1 cellular context compared by ENCODE assay signal in the genomic region with DNA sequence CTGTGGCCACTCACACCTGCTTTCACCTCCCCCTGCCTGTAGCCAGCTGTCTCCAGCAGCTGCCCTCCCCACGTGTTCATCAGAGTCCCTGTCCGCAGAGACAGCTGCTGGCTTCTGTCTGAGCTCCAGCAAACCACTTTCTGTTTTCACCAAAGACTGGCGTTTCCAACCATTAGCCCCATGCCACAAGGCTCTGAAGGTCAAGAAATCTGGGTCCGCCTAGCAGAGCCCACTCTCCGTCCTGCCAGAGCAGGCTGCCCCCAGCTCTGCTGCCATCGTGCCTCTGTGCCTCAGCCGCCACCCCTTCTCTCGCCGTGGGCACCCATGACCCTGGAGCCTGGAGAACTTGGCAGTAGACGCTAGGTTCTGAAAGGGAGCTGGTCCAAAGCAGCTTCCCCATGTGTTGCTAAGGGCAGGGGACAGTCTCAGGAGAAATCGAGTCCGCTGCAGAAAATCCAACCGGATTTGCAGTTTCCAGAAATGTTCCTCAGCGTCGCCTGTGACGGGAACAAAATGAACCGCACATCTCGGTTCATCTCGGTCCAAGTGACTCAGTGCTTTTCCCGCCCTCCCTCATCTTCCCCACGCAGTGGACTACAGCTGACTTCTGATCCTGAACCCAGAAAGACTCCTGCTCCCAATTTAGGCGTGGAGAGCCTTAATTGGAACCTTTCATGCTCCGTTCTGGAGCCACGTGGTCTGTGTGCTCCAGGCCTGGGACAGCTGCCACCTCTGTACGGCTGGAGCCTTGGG.
TF ChIP-seq lines count a peak whose summit lies in the region.

No MANE protein-coding gene starts in this region.

TF ChIP-seq in SK-N-SH treated with all-trans-retinoic acid at 6 μM for 48 hours, 23 proteins besides CTCF, POLR2A, EP300 and RAD21 (continued from another document):
- TF ChIP-seq, protein P1, sequence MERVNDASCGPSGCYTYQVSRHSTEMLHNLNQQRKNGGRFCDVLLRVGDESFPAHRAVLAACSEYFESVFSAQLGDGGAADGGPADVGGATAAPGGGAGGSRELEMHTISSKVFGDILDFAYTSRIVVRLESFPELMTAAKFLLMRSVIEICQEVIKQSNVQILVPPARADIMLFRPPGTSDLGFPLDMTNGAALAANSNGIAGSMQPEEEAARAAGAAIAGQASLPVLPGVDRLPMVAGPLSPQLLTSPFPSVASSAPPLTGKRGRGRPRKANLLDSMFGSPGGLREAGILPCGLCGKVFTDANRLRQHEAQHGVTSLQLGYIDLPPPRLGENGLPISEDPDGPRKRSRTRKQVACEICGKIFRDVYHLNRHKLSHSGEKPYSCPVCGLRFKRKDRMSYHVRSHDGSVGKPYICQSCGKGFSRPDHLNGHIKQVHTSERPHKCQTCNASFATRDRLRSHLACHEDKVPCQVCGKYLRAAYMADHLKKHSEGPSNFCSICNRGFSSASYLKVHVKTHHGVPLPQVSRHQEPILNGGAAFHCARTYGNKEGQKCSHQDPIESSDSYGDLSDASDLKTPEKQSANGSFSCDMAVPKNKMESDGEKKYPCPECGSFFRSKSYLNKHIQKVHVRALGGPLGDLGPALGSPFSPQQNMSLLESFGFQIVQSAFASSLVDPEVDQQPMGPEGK (CRISPR knock-in tag; IDR thresholded peaks at IDR 0.05; ENCODE audit: borderline replicate concordance): no peak
- TF ChIP-seq TCF4 (CRISPR knock-in tag; IDR thresholded peaks at IDR 0.05; ENCODE audit: borderline replicate concordance): no peak
- TF ChIP-seq ZC3H10 (CRISPR knock-in tag; IDR thresholded peaks at IDR 0.05): no peak
- TF ChIP-seq, protein P2, sequence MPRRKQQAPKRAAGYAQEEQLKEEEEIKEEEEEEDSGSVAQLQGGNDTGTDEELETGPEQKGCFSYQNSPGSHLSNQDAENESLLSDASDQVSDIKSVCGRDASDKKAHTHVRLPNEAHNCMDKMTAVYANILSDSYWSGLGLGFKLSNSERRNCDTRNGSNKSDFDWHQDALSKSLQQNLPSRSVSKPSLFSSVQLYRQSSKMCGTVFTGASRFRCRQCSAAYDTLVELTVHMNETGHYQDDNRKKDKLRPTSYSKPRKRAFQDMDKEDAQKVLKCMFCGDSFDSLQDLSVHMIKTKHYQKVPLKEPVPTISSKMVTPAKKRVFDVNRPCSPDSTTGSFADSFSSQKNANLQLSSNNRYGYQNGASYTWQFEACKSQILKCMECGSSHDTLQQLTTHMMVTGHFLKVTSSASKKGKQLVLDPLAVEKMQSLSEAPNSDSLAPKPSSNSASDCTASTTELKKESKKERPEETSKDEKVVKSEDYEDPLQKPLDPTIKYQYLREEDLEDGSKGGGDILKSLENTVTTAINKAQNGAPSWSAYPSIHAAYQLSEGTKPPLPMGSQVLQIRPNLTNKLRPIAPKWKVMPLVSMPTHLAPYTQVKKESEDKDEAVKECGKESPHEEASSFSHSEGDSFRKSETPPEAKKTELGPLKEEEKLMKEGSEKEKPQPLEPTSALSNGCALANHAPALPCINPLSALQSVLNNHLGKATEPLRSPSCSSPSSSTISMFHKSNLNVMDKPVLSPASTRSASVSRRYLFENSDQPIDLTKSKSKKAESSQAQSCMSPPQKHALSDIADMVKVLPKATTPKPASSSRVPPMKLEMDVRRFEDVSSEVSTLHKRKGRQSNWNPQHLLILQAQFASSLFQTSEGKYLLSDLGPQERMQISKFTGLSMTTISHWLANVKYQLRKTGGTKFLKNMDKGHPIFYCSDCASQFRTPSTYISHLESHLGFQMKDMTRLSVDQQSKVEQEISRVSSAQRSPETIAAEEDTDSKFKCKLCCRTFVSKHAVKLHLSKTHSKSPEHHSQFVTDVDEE (CRISPR knock-in tag; IDR thresholded peaks at IDR 0.05): no peak
- TF ChIP-seq, protein P3, sequence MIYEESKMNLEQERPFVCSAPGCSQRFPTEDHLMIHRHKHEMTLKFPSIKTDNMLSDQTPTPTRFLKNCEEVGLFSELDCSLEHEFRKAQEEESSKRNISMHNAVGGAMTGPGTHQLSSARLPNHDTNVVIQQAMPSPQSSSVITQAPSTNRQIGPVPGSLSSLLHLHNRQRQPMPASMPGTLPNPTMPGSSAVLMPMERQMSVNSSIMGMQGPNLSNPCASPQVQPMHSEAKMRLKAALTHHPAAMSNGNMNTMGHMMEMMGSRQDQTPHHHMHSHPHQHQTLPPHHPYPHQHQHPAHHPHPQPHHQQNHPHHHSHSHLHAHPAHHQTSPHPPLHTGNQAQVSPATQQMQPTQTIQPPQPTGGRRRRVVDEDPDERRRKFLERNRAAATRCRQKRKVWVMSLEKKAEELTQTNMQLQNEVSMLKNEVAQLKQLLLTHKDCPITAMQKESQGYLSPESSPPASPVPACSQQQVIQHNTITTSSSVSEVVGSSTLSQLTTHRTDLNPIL (CRISPR knock-in tag; IDR thresholded peaks at IDR 0.05; ENCODE audit: low read depth): no peak
- no peak for TF ChIP-seq ZFP3 (CRISPR knock-in tag; IDR thresholded peaks at IDR 0.05)
- no peak for TF ChIP-seq ARNTL (CRISPR knock-in tag; IDR thresholded peaks at IDR 0.05; ENCODE audit: borderline replicate concordance, low read depth)
- TF ChIP-seq ZNF565 (CRISPR knock-in tag; conservative IDR thresholded peaks at IDR 0.05; ENCODE audit: low read depth): no peak
- TF ChIP-seq OSR1 (CRISPR knock-in tag; IDR thresholded peaks at IDR 0.05): no peak
- TF ChIP-seq, protein P4, sequence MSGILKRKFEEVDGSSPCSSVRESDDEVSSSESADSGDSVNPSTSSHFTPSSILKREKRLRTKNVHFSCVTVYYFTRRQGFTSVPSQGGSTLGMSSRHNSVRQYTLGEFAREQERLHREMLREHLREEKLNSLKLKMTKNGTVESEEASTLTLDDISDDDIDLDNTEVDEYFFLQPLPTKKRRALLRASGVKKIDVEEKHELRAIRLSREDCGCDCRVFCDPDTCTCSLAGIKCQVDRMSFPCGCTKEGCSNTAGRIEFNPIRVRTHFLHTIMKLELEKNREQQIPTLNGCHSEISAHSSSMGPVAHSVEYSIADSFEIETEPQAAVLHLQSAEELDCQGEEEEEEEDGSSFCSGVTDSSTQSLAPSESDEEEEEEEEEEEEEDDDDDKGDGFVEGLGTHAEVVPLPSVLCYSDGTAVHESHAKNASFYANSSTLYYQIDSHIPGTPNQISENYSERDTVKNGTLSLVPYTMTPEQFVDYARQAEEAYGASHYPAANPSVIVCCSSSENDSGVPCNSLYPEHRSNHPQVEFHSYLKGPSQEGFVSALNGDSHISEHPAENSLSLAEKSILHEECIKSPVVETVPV (CRISPR knock-in tag; IDR thresholded peaks at IDR 0.05): no peak
- TF ChIP-seq GLIS3 (CRISPR knock-in tag; IDR thresholded peaks at IDR 0.05): no peak
- TF ChIP-seq BACH2 (CRISPR knock-in tag; IDR thresholded peaks at IDR 0.05; ENCODE audit: borderline replicate concordance): no peak
